In genomic region chr5:102453716-102454115, GRCh38 we compare ENCODE assay signal across 9 cellular contexts. TPM values are rescaled to one million over a fixed set of nuclear protein-coding genes. Genes with fewer than 3 reads are reported as not detected.
DNase-seq lines count a peak whose midpoint lies in the region; ATAC-seq, FAIRE-seq and TF ChIP-seq lines count a peak whose summit lies in the region.
"Had no signal": no experiment of that assay in that cellular context is flagged by ENCODE, and none has a peak within 500 bp of the region (broad histone marks: within the 10 kb centered on the region; RNA-seq: fewer than 3 reads in every experiment).

No MANE protein-coding gene starts in this region.

- no peak overlapping the region for H3K27ac ChIP-seq in mammary epithelial cell (ENCODE audit: insufficient read depth, low read depth, low read length)
- H3K27ac ChIP-seq in thyroid gland = no peak overlapping the region
- H3K27ac ChIP-seq in gastrocnemius medialis = no peak overlapping the region

- no peaks in the 10 kb centered on the region for H4K20me1 ChIP-seq in mammary epithelial cell (ENCODE audit: insufficient read depth, low read length)

- CTCF ChIA-PET in mammary epithelial cell (lab: Charles Lee; ENCODE audit: low non-redundant PET) = no interaction called here

- H3K4me1 ChIP-seq in mammary epithelial cell (ENCODE audit: insufficient read depth, low read length) = no peaks in the 10 kb centered on the region
- no peaks in the 10 kb centered on the region for H3K4me1 ChIP-seq in thyroid gland
- no peaks in the 10 kb centered on the region for H3K4me1 ChIP-seq in gastrocnemius medialis

- H3K27me3 ChIP-seq in mammary epithelial cell (ENCODE audit: insufficient read depth, low read length) = no peaks in the 10 kb centered on the region
- no peaks in the 10 kb centered on the region for H3K27me3 ChIP-seq in thyroid gland
- H3K27me3 ChIP-seq in gastrocnemius medialis = no peaks in the 10 kb centered on the region

- in situ Hi-C loops in mammary epithelial cell (cut with MboI; ENCODE audit: low sequenced_read_pairs in 2 of 2) = no loop called here
- in situ Hi-C loops in gastrocnemius medialis (cut with MboI; ENCODE audit: low sequenced_read_pairs in 4 of 4) = no loop called here

- intact Hi-C loops in mammary epithelial cell (cut with micrococcal nuclease) (no loop called here), thyroid gland (cut with DNase I) (no loop called here), gastrocnemius medialis (cut with DNase I; ENCODE audit: low total_unique reads) (no loop called here)

- no TSS peak for BruUV-seq in mammary epithelial cell (replicated peaks; lab: Mats Ljungman, UMichigan)

- DNase-seq in GM18507 (ENCODE audit: extremely low spot score, insufficient read length, low read depth) = peak; percentile 4
- DNase-seq in mammary epithelial cell = no peak
- no peak for DNase-seq in D341Med (ENCODE audit: low spot score)
- no peak for DNase-seq in thyroid gland
- DNase-seq in gastrocnemius medialis = no peak
- no peak for DNase-seq in stimulated activated naive CD4-positive, alpha-beta T cell (lab: John Stamatoyannopoulos, UW)
- DNase-seq: NCI-H526 treated with DMSO at 0.1 percent for 48 hours had no signal

- no peaks in the 10 kb centered on the region for H3K79me2 ChIP-seq in mammary epithelial cell (ENCODE audit: insufficient read depth, low read length)

- TF ChIP-seq POLR2A in thyroid gland (IDR thresholded peaks at IDR 0.05) (no peak), gastrocnemius medialis (IDR thresholded peaks at IDR 0.05) (no peak)

- ATAC-seq in GM21576 (IDR thresholded peaks at IDR 0.05; ENCODE audit: unreplicated experiment) = peak; percentile 92
- peak; percentile 89 for ATAC-seq in HG03457 (IDR thresholded peaks at IDR 0.05; ENCODE audit: unreplicated experiment)
- no peak for ATAC-seq in gastrocnemius medialis

- dilution Hi-C loops in mammary epithelial cell (cut with HindIII; ENCODE audit: low sequenced_read_pairs) = no loop called here

- FAIRE-seq in GM18507 (lab: Jason Lieb, UNC) = peak; percentile 79

- peak overlapping the region; percentile 23 for H3K4me2 ChIP-seq in mammary epithelial cell (ENCODE audit: insufficient read depth, low read depth, low read length)

- H3K4me3 ChIP-seq in mammary epithelial cell (replicated peaks in 1 of 3; ENCODE audit: insufficient read depth in 1 of 3, low read depth in 2 of 3, low read length in 3 of 3) = no peak overlapping the region
- H3K4me3 ChIP-seq in thyroid gland (replicated peaks in 1 of 3) = no peak overlapping the region
- H3K4me3 ChIP-seq in gastrocnemius medialis = no peak overlapping the region

- TF ChIP-seq CTCF in mammary epithelial cell (conservative IDR thresholded peaks at IDR 0.05 in 1 of 2, IDR thresholded peaks at IDR 0.05 in 1 of 2; ENCODE audit: extremely low read depth in 1 of 2, insufficient read depth in 1 of 2, low read depth in 1 of 2, low read length in 2 of 2) = no peak
- TF ChIP-seq CTCF in thyroid gland (IDR thresholded peaks at IDR 0.05) = no peak
- no peak for TF ChIP-seq CTCF in gastrocnemius medialis (IDR thresholded peaks at IDR 0.05 in 4 of 5, conservative IDR thresholded peaks at IDR 0.05 in 1 of 5)

- H3K9ac ChIP-seq in mammary epithelial cell (ENCODE audit: insufficient read depth, low read length) = no peak overlapping the region

- H3K9me3 ChIP-seq in mammary epithelial cell (replicated peaks; ENCODE audit: insufficient read depth, low read length) (no peaks in the 10 kb centered on the region), thyroid gland (no peaks in the 10 kb centered on the region), gastrocnemius medialis (no peaks in the 10 kb centered on the region)

- H2AFZ ChIP-seq in mammary epithelial cell (ENCODE audit: low read depth, low read length) = no peak overlapping the region

- no peaks in the 10 kb centered on the region for H3K36me3 ChIP-seq in mammary epithelial cell (ENCODE audit: insufficient read depth, low read length)
- H3K36me3 ChIP-seq in thyroid gland = no peaks in the 10 kb centered on the region
- H3K36me3 ChIP-seq in gastrocnemius medialis = no peaks in the 10 kb centered on the region

RNA-seq across cellular contexts. Expression of gene SLCO6A1, which starts 45.1 kb away (rescaled TPM):
- total RNA-seq in mammary epithelial cell = not detected
- polyA plus RNA-seq in mammary epithelial cell = not detected
- not detected for polyA minus RNA-seq in mammary epithelial cell
- not detected for total RNA-seq in thyroid gland
- not detected for total RNA-seq in gastrocnemius medialis

Comparison
In these comparisons a context has a peak if more than half of its experiments do, and no peak if none do; other contexts are left out.
1. ATAC-seq: peak in GM21576 (single experiment) and HG03457 (single experiment); none in gastrocnemius medialis (0 of 2).